ENCODE assay signal across 1 cellular context in genomic region chr14:54135804-54136280, GRCh38.
TF ChIP-seq lines count a peak whose summit lies in the region.

No MANE protein-coding gene starts in this region.

TF ChIP-seq in HepG2, 621 proteins besides CTCF, POLR2A, EP300 and RAD21 (continued from another document and continues in another):
- no peak for TF ChIP-seq ZNF784 (CRISPR knock-in tag; IDR thresholded peaks at IDR 0.05; ENCODE audit: borderline replicate concordance)
- TF ChIP-seq ZNF580 (CRISPR knock-in tag; IDR thresholded peaks at IDR 0.05; ENCODE audit: borderline replicate concordance, low read depth), result peak; percentile 75; the same call in 1 of the 2 replicates
- TF ChIP-seq ARID3A (IDR thresholded peaks at IDR 0.05; ENCODE audit: low read depth, low read length), result no peak
- TF ChIP-seq TAF15 (IDR thresholded peaks at IDR 0.05; ENCODE audit: low read depth, low read length, poor library complexity, severe bottlenecking), result no peak
- peak; percentile 30; the same call in 1 of the 2 replicates for TF ChIP-seq PAF1 (CRISPR knock-in tag; IDR thresholded peaks at IDR 0.05)
- TF ChIP-seq LBX2 (CRISPR knock-in tag; IDR thresholded peaks at IDR 0.05; ENCODE audit: borderline replicate concordance), result no peak
- TF ChIP-seq ZNF263 (CRISPR knock-in tag; IDR thresholded peaks at IDR 0.05), result no peak
- no peak for TF ChIP-seq ZNF577 (CRISPR knock-in tag; IDR thresholded peaks at IDR 0.05; ENCODE audit: borderline replicate concordance, low read depth)
- TF ChIP-seq NAIF1 (CRISPR knock-in tag; IDR thresholded peaks at IDR 0.05; ENCODE audit: borderline replicate concordance), result no peak
- TF ChIP-seq PCBP2 (optimal IDR thresholded peaks at IDR 0.05; ENCODE audit: low read depth, low read length, poor library complexity, severe bottlenecking), result no peak
- TF ChIP-seq ZNF10 (CRISPR knock-in tag; IDR thresholded peaks at IDR 0.05; ENCODE audit: borderline replicate concordance, low read depth), result no peak
- peak; percentile 56; the same call in 1 of the 2 replicates for TF ChIP-seq ONECUT2 (CRISPR knock-in tag; IDR thresholded peaks at IDR 0.05)
- TF ChIP-seq FOSL1 (CRISPR knock-in tag; IDR thresholded peaks at IDR 0.05; ENCODE audit: borderline replicate concordance), result no peak
- TF ChIP-seq ZNF816 (CRISPR knock-in tag; IDR thresholded peaks at IDR 0.05; ENCODE audit: borderline replicate concordance), result no peak
- no peak for TF ChIP-seq KIAA2018 (CRISPR knock-in tag; IDR thresholded peaks at IDR 0.05; ENCODE audit: borderline replicate concordance)
- no peak for TF ChIP-seq NR3C1 (CRISPR knock-in tag; IDR thresholded peaks at IDR 0.05)
- no peak for TF ChIP-seq MTA3 (CRISPR knock-in tag; IDR thresholded peaks at IDR 0.05)
- no peak; the same call in 1 of the 2 replicates for TF ChIP-seq ZNF749 (CRISPR knock-in tag; IDR thresholded peaks at IDR 0.05; ENCODE audit: borderline replicate concordance)
- no peak for TF ChIP-seq CEBPZ (IDR thresholded peaks at IDR 0.05; ENCODE audit: low read length)
- TF ChIP-seq ZUFSP (CRISPR knock-in tag; IDR thresholded peaks at IDR 0.05; ENCODE audit: borderline replicate concordance), result no peak
- TF ChIP-seq KAT7 (CRISPR knock-in tag; IDR thresholded peaks at IDR 0.05; ENCODE audit: borderline replicate concordance), result 0 out of 2 replicates have a peak, but pooled peaks have one; percentile 29
- no peak for TF ChIP-seq SUZ12 (IDR thresholded peaks at IDR 0.05; ENCODE audit: low read depth, low read length)
- TF ChIP-seq CEBPB (IDR thresholded peaks at IDR 0.05; ENCODE audit: borderline replicate concordance, low read depth, low read length), result peak; percentile 88
- TF ChIP-seq ZNF101 (CRISPR knock-in tag; IDR thresholded peaks at IDR 0.05; ENCODE audit: borderline replicate concordance, low read depth), result no peak
- no peak for TF ChIP-seq CSRNP2 (CRISPR knock-in tag; conservative IDR thresholded peaks at IDR 0.05; ENCODE audit: low read depth)
- peak; percentile 87 for TF ChIP-seq IKZF5 (CRISPR knock-in tag; IDR thresholded peaks at IDR 0.05)
- no peak for TF ChIP-seq TFDP2 (CRISPR knock-in tag; IDR thresholded peaks at IDR 0.05)
- TF ChIP-seq ZSCAN5A (CRISPR knock-in tag; IDR thresholded peaks at IDR 0.05; ENCODE audit: borderline replicate concordance), result no peak
- no peak for TF ChIP-seq ZNF605 (CRISPR knock-in tag; IDR thresholded peaks at IDR 0.05)
- TF ChIP-seq SIX4 (CRISPR knock-in tag; IDR thresholded peaks at IDR 0.05), result peak; percentile 88
- TF ChIP-seq SSRP1 (CRISPR knock-in tag; IDR thresholded peaks at IDR 0.05), result no peak; the same call in none of the 2 replicates
- TF ChIP-seq CC2D1A (CRISPR knock-in tag; IDR thresholded peaks at IDR 0.05), result no peak
- no peak for TF ChIP-seq ZNF546 (CRISPR knock-in tag; conservative IDR thresholded peaks at IDR 0.05)
- no peak for TF ChIP-seq FLYWCH1 (CRISPR knock-in tag; IDR thresholded peaks at IDR 0.05)
- TF ChIP-seq IKZF4 (CRISPR knock-in tag; IDR thresholded peaks at IDR 0.05; ENCODE audit: borderline replicate concordance, low read depth, not compliant biosample characterization), result no peak
